In the genomic region with DNA sequence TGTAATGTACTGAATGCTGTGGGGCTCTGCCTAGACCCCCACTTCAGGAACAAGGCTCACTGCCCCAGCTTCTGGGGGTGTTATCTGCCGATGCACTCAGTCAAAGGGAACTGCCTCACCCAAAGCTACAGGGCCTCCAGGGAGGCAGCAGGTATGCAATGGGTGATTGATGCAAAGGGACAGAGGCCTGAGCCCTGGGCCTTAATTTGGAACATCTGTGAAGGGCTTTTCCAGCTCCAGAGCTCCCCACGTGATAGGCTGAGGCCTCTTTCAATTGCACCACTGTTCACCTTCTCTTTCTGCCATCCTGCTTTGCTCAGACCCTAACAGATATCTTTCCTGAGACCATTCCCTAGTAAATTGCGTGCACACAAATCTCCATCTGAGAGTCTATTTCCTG, we compare ENCODE assay signal across 16 cellular contexts.
DNase-seq lines count a peak whose midpoint lies in the region; ATAC-seq and TF ChIP-seq lines count a peak whose summit lies in the region.
"Had no signal": no experiment of that assay in that cellular context is flagged by ENCODE, and none has a peak within 500 bp of the region (broad histone marks: within the 10 kb centered on the region; RNA-seq: fewer than 3 reads in every experiment).

No MANE protein-coding gene starts in this region.

- peak; percentile 61 for ATAC-seq in SK-N-SH treated with all-trans-retinoic acid at 6 μM for 48 hours
- ATAC-seq: CD8-positive, alpha-beta T cell had no signal

- peaks cover 7% of the 10 kb centered on the region for H3K4me1 Mint-ChIP-seq in glutamatergic neuron (ENCODE audit: low read depth, unreplicated experiment)
- H3K4me1 Mint-ChIP-seq: B cell; CD4-positive, CD25-positive, alpha-beta regulatory T cell had no signal

- H3K9me3 Mint-ChIP-seq in glutamatergic neuron (ENCODE audit: unreplicated experiment): peaks cover 2% of the 10 kb centered on the region
- H3K9me3 Mint-ChIP-seq: CD4-positive, CD25-positive, alpha-beta regulatory T cell; CD8-positive, alpha-beta T cell had no signal

- H3K4me3 Mint-ChIP-seq in glutamatergic neuron (ENCODE audit: unreplicated experiment): no peak overlapping the region
- H3K4me3 Mint-ChIP-seq: B cell; CD4-positive, CD25-positive, alpha-beta regulatory T cell; CD8-positive, alpha-beta T cell had no signal

- H3K36me3 Mint-ChIP-seq in glutamatergic neuron (ENCODE audit: unreplicated experiment): no peaks in the 10 kb centered on the region
- H3K36me3 Mint-ChIP-seq: CD4-positive, CD25-positive, alpha-beta regulatory T cell; CD8-positive, alpha-beta T cell had no signal

- H3K27ac Mint-ChIP-seq in glutamatergic neuron (ENCODE audit: unreplicated experiment): peak overlapping the region; percentile 90
- H3K27ac Mint-ChIP-seq: B cell; CD8-positive, alpha-beta T cell had no signal

- peak; percentile 92 for DNase-seq in NCI-H524 treated with DMSO at 0.1 percent for 48 hours (lab: John Stamatoyannopoulos, UW)
- DNase-seq in ecto neural progenitor cell (ENCODE audit: low spot score): peak; percentile 20
- no peak for DNase-seq in glutamatergic neuron
- no peak for DNase-seq in amygdala (lab: John Stamatoyannopoulos, UW)
- DNase-seq in GM13977 (ENCODE audit: low spot score): no peak
- DNase-seq in islet precursor cell: no peak
- no peak for DNase-seq in anterior cingulate cortex (lab: John Stamatoyannopoulos, UW)
- DNase-seq: Caco-2; CD4-positive, CD25-positive, alpha-beta regulatory T cell; CD8-positive, alpha-beta T cell; DMS153; DND-41; H7; HCEC 1CT had no signal

- H3K27me3 Mint-ChIP-seq in glutamatergic neuron (ENCODE audit: unreplicated experiment): peaks cover 6% of the 10 kb centered on the region

- no peak for TF ChIP-seq CTCF in glutamatergic neuron (IDR thresholded peaks at IDR 0.05; ENCODE audit: partially characterized antibody, unreplicated experiment)
- no peak for TF ChIP-seq CTCF in GM13977 (IDR thresholded peaks at IDR 0.05; ENCODE audit: extremely low read depth, insufficient read depth, missing control alignments)

- in situ Hi-C loops in GM13977 (cut with MboI; ENCODE audit: low pct_unique_long_range_greater_than_20kb, low sequenced_read_pairs, unreplicated experiment): no loop called here

TF ChIP-seq in SK-N-SH treated with all-trans-retinoic acid at 6 μM for 48 hours, 23 proteins besides CTCF, POLR2A, EP300 and RAD21:
- no peak for TF ChIP-seq OSR1 (CRISPR knock-in tag; IDR thresholded peaks at IDR 0.05)
- TF ChIP-seq ZNF8 (CRISPR knock-in tag; IDR thresholded peaks at IDR 0.05): no peak
- TF ChIP-seq SNAI2 (CRISPR knock-in tag; IDR thresholded peaks at IDR 0.05): no peak
- TF ChIP-seq TOX (CRISPR knock-in tag; IDR thresholded peaks at IDR 0.05; ENCODE audit: borderline replicate concordance): no peak
- TF ChIP-seq PPARA (CRISPR knock-in tag; IDR thresholded peaks at IDR 0.05; ENCODE audit: borderline replicate concordance): no peak
- no peak for TF ChIP-seq ZNF565 (CRISPR knock-in tag; conservative IDR thresholded peaks at IDR 0.05; ENCODE audit: low read depth)
- TF ChIP-seq, protein P1, sequence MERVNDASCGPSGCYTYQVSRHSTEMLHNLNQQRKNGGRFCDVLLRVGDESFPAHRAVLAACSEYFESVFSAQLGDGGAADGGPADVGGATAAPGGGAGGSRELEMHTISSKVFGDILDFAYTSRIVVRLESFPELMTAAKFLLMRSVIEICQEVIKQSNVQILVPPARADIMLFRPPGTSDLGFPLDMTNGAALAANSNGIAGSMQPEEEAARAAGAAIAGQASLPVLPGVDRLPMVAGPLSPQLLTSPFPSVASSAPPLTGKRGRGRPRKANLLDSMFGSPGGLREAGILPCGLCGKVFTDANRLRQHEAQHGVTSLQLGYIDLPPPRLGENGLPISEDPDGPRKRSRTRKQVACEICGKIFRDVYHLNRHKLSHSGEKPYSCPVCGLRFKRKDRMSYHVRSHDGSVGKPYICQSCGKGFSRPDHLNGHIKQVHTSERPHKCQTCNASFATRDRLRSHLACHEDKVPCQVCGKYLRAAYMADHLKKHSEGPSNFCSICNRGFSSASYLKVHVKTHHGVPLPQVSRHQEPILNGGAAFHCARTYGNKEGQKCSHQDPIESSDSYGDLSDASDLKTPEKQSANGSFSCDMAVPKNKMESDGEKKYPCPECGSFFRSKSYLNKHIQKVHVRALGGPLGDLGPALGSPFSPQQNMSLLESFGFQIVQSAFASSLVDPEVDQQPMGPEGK (CRISPR knock-in tag; IDR thresholded peaks at IDR 0.05; ENCODE audit: borderline replicate concordance): no peak
- TF ChIP-seq ZFP3 (CRISPR knock-in tag; IDR thresholded peaks at IDR 0.05): no peak
- no peak for TF ChIP-seq RARB (CRISPR knock-in tag; IDR thresholded peaks at IDR 0.05)
- TF ChIP-seq CSDC2 (CRISPR knock-in tag; IDR thresholded peaks at IDR 0.05): no peak
- TF ChIP-seq POU6F1 (CRISPR knock-in tag; IDR thresholded peaks at IDR 0.05; ENCODE audit: borderline replicate concordance, low read depth): no peak
- TF ChIP-seq ZNF70 (CRISPR knock-in tag; IDR thresholded peaks at IDR 0.05): no peak
- no peak for TF ChIP-seq GLIS3 (CRISPR knock-in tag; IDR thresholded peaks at IDR 0.05)

Comparison
In these comparisons a context has a peak if more than half of its experiments do, and no peak if none do; other contexts are left out.
1. DNase-seq: peak in NCI-H524 treated with DMSO at 0.1 percent for 48 hours (single experiment) and ecto neural progenitor cell (single experiment); none in glutamatergic neuron (single experiment), amygdala (0 of 56), GM13977 (single experiment), islet precursor cell (single experiment) and anterior cingulate cortex (0 of 58).